ENCODE assay signal across 11 cellular contexts in the genomic region with DNA sequence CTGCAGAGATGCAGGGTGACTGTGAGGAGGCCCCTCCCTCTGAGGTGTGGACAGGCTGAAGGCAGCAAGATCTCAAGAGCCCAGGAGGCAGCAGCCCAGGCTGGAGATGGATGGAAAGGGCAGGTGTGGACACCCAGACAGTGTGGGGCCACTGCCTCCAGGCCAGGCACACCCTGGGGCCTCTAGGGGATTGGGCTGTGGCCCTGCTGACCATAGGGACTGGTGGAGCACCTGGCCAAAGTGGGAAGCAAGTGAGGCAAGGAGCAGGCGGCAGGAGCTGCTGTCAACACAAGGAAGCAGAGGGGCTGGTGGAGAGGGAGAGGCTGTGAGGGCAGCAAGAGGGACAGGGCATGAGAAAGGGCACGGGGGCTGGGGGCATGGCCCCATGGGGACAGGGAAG. TPM values are rescaled to one million over a fixed set of nuclear protein-coding genes. Genes with fewer than 3 reads are reported as not detected.
DNase-seq lines count a peak whose midpoint lies in the region; ATAC-seq and TF ChIP-seq lines count a peak whose summit lies in the region.
"Had no signal": no experiment of that assay in that cellular context is flagged by ENCODE, and none has a peak within 500 bp of the region (broad histone marks: within the 10 kb centered on the region; RNA-seq: fewer than 3 reads in every experiment).

No MANE protein-coding gene starts in this region.

- no peaks in the 10 kb centered on the region for H4K20me1 ChIP-seq in BLaER1

- H4K8ac ChIP-seq in neuronal stem cell (ENCODE audit: low read depth, low read length), result no peak overlapping the region

- H2BK12ac ChIP-seq in neuronal stem cell (ENCODE audit: low read length), result peak overlapping the region; percentile 95

- H3K79me1 ChIP-seq in neuronal stem cell (ENCODE audit: low read depth, low read length), result peaks cover under 1% of the 10 kb centered on the region

- H3K27me3 ChIP-seq in BLaER1 (no peaks in the 10 kb centered on the region), HUES6 (ENCODE audit: control insufficient read depth, insufficient read depth, low read length) (no peaks in the 10 kb centered on the region), neuronal stem cell (ENCODE audit: control insufficient read depth in 3 of 3, insufficient read depth in 3 of 3, low read depth in 1 of 3, low read length in 3 of 3) (peaks cover 0 to 11% (median 0%) of the 10 kb centered on the region in 3 experiments)

- peaks cover 8% of the 10 kb centered on the region for H3K36me3 Mint-ChIP-seq in chondrocyte (ENCODE audit: low read depth)

- no peak overlapping the region for H3K27ac Mint-ChIP-seq in chondrocyte (ENCODE audit: unreplicated experiment)

- H3K4me1 Mint-ChIP-seq in chondrocyte (ENCODE audit: low read depth), result peaks cover 20% of the 10 kb centered on the region

- H3K18ac ChIP-seq in neuronal stem cell (ENCODE audit: low read length), result peak overlapping the region; percentile 95

- H3K4me1 ChIP-seq in BLaER1 (peaks cover 62% of the 10 kb centered on the region), HUES6 (ENCODE audit: control insufficient read depth, insufficient read depth, low read length) (peaks cover 36% of the 10 kb centered on the region), neuronal stem cell (ENCODE audit: control insufficient read depth in 2 of 2, insufficient read depth in 1 of 2, low read depth in 1 of 2, low read length in 2 of 2) (peaks cover 8 to 21% of the 10 kb centered on the region in 2 donors)

- peak overlapping the region; percentile 87 for H3K27ac ChIP-seq in BLaER1
- no peak overlapping the region; the same call in 1 of the 2 replicates for H3K27ac ChIP-seq in HUES6 (ENCODE audit: low read depth, low read length)
- H3K27ac ChIP-seq in neuronal stem cell (replicated peaks; ENCODE audit: low read length), result no peak overlapping the region
- H3K27ac ChIP-seq: neutrophil had no signal

- no peak for TF ChIP-seq CTCF in chondrocyte (IDR thresholded peaks at IDR 0.05)

- H4K91ac ChIP-seq in neuronal stem cell (ENCODE audit: low read depth, low read length, poor library complexity), result peak overlapping the region; percentile 65

- H3K9me3 Mint-ChIP-seq in chondrocyte (ENCODE audit: low read depth), result peaks cover 16% of the 10 kb centered on the region

- peak overlapping the region; percentile 97 for H2BK15ac ChIP-seq in neuronal stem cell (ENCODE audit: low read length)

- peak overlapping the region; percentile 71 for H3K9ac ChIP-seq in BLaER1
- H3K9ac ChIP-seq in HUES6 (ENCODE audit: low read length), result peak overlapping the region; percentile 44
- no peak overlapping the region for H3K9ac ChIP-seq in neuronal stem cell (ENCODE audit: low read depth, low read length, poor library complexity)

- peak overlapping the region; percentile 99 for H3K14ac ChIP-seq in neuronal stem cell (ENCODE audit: low read length)

- H3K4me3 ChIP-seq in BLaER1, result peak overlapping the region; percentile 47
- H3K4me3 ChIP-seq in HUES6 (ENCODE audit: low read depth, low read length), result peak overlapping the region; percentile 49
- no peak overlapping the region for H3K4me3 ChIP-seq in neuronal stem cell (ENCODE audit: low read length in 2 of 2)

- DNase-seq in chondrocyte (ENCODE audit: low spot score) (peak; percentile 84), neuronal stem cell (ENCODE audit: low spot score) (no peak), CD1c-positive myeloid dendritic cell (ENCODE audit: extremely low spot score) (no peak), NCI-H510A treated with DMSO at 0.1 percent for 48 hours (lab: John Stamatoyannopoulos, UW) (no peak)
- DNase-seq: GOT3, NCI-H1417 treated with DMSO at 0.1 percent for 48 hours had no signal

- peak overlapping the region; percentile 48 for H2BK5ac ChIP-seq in neuronal stem cell (ENCODE audit: low read length)

- H3K23ac ChIP-seq in neuronal stem cell (ENCODE audit: low read depth, low read length, poor library complexity), result peak overlapping the region; percentile 65

- H3K4me2 ChIP-seq in BLaER1 (peak overlapping the region; percentile 93), neuronal stem cell (ENCODE audit: insufficient read depth, low read length, poor library complexity, severe bottlenecking) (no peak overlapping the region)

- peak overlapping the region; percentile 99 for H2AK5ac ChIP-seq in neuronal stem cell (ENCODE audit: low read depth, low read length)

- H2BK120ac ChIP-seq in neuronal stem cell (ENCODE audit: low read depth, low read length), result peak overlapping the region; percentile 56

- ATAC-seq in GM19395 (IDR thresholded peaks at IDR 0.05; ENCODE audit: unreplicated experiment) (no peak), HG02588 (IDR thresholded peaks at IDR 0.05; ENCODE audit: unreplicated experiment) (no peak)

- no CpG with 5 or more reads among the region's 2 CpGs for WGBS in neuronal stem cell (ENCODE audit: extremely low coverage in 2 of 2, insufficient read length in 2 of 2, insufficient replicate concordance in 1 of 2), 2 donors

- H3K4ac ChIP-seq in neuronal stem cell (ENCODE audit: low read length), result peak overlapping the region; percentile 67

- H3K9me3 ChIP-seq in BLaER1 (peaks cover 18% of the 10 kb centered on the region), HUES6 (ENCODE audit: control insufficient read depth, insufficient read depth, low read depth, low read length) (peaks cover 17% of the 10 kb centered on the region), neuronal stem cell (replicated peaks in 1 of 2; ENCODE audit: control insufficient read depth in 2 of 2, insufficient read depth in 1 of 2, low read depth in 1 of 2, low read length in 2 of 2) (peaks cover 2 to 7% of the 10 kb centered on the region in 2 donors)
- H3K9me3 ChIP-seq: neutrophil had no signal

- no peak overlapping the region for H2AFZ ChIP-seq in neuronal stem cell (ENCODE audit: low read length)

- no peaks in the 10 kb centered on the region for H3K36me3 ChIP-seq in BLaER1
- H3K36me3 ChIP-seq in HUES6 (ENCODE audit: control insufficient read depth, insufficient read depth, low read length), result no peaks in the 10 kb centered on the region
- H3K36me3 ChIP-seq in neuronal stem cell (replicated peaks in 1 of 2; ENCODE audit: control insufficient read depth in 2 of 2, insufficient read depth in 2 of 2, low read length in 2 of 2), result no peaks in the 10 kb centered on the region
- H3K36me3 ChIP-seq: neutrophil had no signal

- H3K4me3 Mint-ChIP-seq in chondrocyte (ENCODE audit: unreplicated experiment), result no peak overlapping the region

- H3K27me3 Mint-ChIP-seq in chondrocyte (ENCODE audit: low read depth), result peaks cover 27% of the 10 kb centered on the region

RNA-seq across cellular contexts. Expression of a gene that starts 10.8 kb away (rescaled TPM):
- total RNA-seq in chondrocyte, result 1.6 to 2.9 TPM (median 1.9 TPM) in 3 replicates
- 0.14 TPM for polyA plus RNA-seq in neuronal stem cell (2013, experiment 1 of 2)
- 0.04 TPM for polyA plus RNA-seq in neuronal stem cell (2013, experiment 2 of 2)

Comparison
In these comparisons a context has a peak if more than half of its experiments do, and no peak if none do; other contexts are left out.
1. H3K4me3 ChIP-seq: peak in BLaER1 (single experiment) and HUES6 (single experiment); none in neuronal stem cell (0 of 2).